In the genomic region with DNA sequence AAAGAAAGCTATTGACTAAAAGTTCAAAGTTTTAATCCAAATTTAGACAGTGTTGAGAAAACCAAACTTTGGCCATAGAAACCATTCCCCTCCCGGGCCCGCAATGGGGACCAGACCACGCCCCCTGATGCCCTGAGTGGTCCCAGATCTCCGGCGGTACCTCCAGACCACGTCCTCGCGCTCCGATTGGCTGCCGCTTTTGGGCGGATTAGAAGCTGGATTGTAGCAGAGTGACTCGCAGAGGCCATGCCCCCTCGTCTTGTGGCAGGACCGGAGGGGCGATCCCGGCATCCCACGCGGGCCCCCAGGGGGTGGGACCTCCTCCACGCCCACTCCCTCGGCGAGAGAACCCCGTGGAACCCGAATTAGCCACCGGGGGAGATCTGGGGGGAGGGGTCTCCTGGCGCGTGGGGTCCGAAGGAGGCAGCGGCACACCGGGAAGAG, we compare ENCODE assay signal across 8 cellular contexts. TPM values are rescaled to one million over a fixed set of nuclear protein-coding genes. Genes with fewer than 3 reads are reported as not detected.
DNase-seq lines count a peak whose midpoint lies in the region; ATAC-seq lines count a peak whose summit lies in the region.

No MANE protein-coding gene starts in this region.

- H3K4me1 ChIP-seq in NT2/D1 (ENCODE audit: insufficient read depth, insufficient read length) (no peaks in the 10 kb centered on the region), muscle layer of duodenum (ENCODE audit: control insufficient read depth in 1 of 2, insufficient read depth in 2 of 2, low read length in 2 of 2) (peaks cover 0 to 10% of the 10 kb centered on the region in 2 donors)

- peak; percentile 64 for ATAC-seq in HG02885 (IDR thresholded peaks at IDR 0.05; ENCODE audit: poor library complexity, unreplicated experiment)
- ATAC-seq in esophagus mucosa = peak; percentile 34

- H3K27me3 ChIP-seq in NT2/D1 (ENCODE audit: insufficient read depth, insufficient read length) = no peaks in the 10 kb centered on the region
- H3K27me3 ChIP-seq in muscle layer of duodenum (ENCODE audit: low read depth, low read length) = no peaks in the 10 kb centered on the region

- peak overlapping the region; percentile 68 for H3K9ac ChIP-seq in NT2/D1 (ENCODE audit: insufficient read length, low read depth)

- peak overlapping the region; percentile 59 for H3K4me3 ChIP-seq in NT2/D1 (ENCODE audit: insufficient read length, low read depth)
- peak overlapping the region; percentile 24 to 54 for H3K4me3 ChIP-seq in muscle layer of duodenum (ENCODE audit: low read depth in 1 of 2, low read length in 2 of 2)

- peak; percentile 89 for DNase-seq in DMS53 (lab: John Stamatoyannopoulos, UW)
- peak; percentile 78 for DNase-seq in NT2/D1 (ENCODE audit: low read depth, low spot score)
- DNase-seq in activated T-cell treated with anti-CD3 and anti-CD28 coated beads, Interleukin-2, amount 50 U/mL, for 1 hour = peak; percentile 78
- peak; percentile 64 for DNase-seq in stimulated activated CD8-positive, alpha-beta memory T cell treated with anti-CD3 and anti-CD28 coated beads, Interleukin-7, amount 100 ng/mL, for 24 hours (ENCODE audit: low read depth)
- no peak for DNase-seq in T1000 (lab: John Stamatoyannopoulos, UW)

- H3K27ac ChIP-seq in muscle layer of duodenum (ENCODE audit: low read length) = peak overlapping the region; percentile 63

- no peaks in the 10 kb centered on the region for H3K9me3 ChIP-seq in NT2/D1 (ENCODE audit: insufficient read depth, low read length)
- no peaks in the 10 kb centered on the region for H3K9me3 ChIP-seq in muscle layer of duodenum (ENCODE audit: control insufficient read depth in 1 of 2, low read length in 2 of 2)

- H3K36me3 ChIP-seq in NT2/D1 (ENCODE audit: insufficient read depth, insufficient read length, low read length) (no peaks in the 10 kb centered on the region), muscle layer of duodenum (ENCODE audit: control insufficient read depth in 1 of 2, insufficient read depth in 2 of 2, low read length in 2 of 2) (peaks cover 4 to 5% of the 10 kb centered on the region in 2 donors)

RNA-seq across cellular contexts. Expression of a gene that starts 0.8 kb away (rescaled TPM):
- 0.40 TPM for total RNA-seq in esophagus mucosa

RNA-seq across cellular contexts. Expression of a gene that starts 26.3 kb away (rescaled TPM):
- 31.0 TPM for total RNA-seq in esophagus mucosa

RNA-seq across cellular contexts. Expression of a gene that starts 31.3 kb away (rescaled TPM):
- total RNA-seq in esophagus mucosa = 8.1 TPM

RNA-seq across cellular contexts. Expression of a gene that starts 35.1 kb away (rescaled TPM):
- 30.0 TPM for total RNA-seq in esophagus mucosa
